Comparison of ENCODE assay signal across 8 cellular contexts in genomic region chr16:67833035-67833417, GRCh38. TPM values are rescaled to one million over a fixed set of nuclear protein-coding genes. Genes with fewer than 3 reads are reported as not detected.
DNase-seq lines count a peak whose midpoint lies in the region; ATAC-seq and TF ChIP-seq lines count a peak whose summit lies in the region.

No MANE protein-coding gene starts in this region.

- H3K4me3 ChIP-seq in GM12864 (ENCODE audit: low read depth, low read length) = peak overlapping the region; percentile 67

- H3K9me3 Mint-ChIP-seq in natural killer cell = no peaks in the 10 kb centered on the region

- no peaks in the 10 kb centered on the region for H3K36me3 Mint-ChIP-seq in natural killer cell

- peaks cover 6 to 23% of the 10 kb centered on the region in 2 donors for H3K4me1 Mint-ChIP-seq in natural killer cell

- peak overlapping the region; percentile 66 for H3K27ac ChIP-seq in epithelial cell of prostate

- H3K27me3 Mint-ChIP-seq in natural killer cell (ENCODE audit: low read depth in 2 of 2) = no peaks in the 10 kb centered on the region

- DNase-seq in GM12864 (ENCODE audit: low read depth) (no peak), RKO (ENCODE audit: low spot score) (peak; percentile 85), epithelial cell of prostate (ENCODE audit: low read depth, low spot score) (no peak), natural killer cell (no peak), GM10266 (ENCODE audit: extremely low spot score) (no peak)

- H3K4me3 Mint-ChIP-seq in natural killer cell = peak overlapping the region; percentile 96

- ATAC-seq in natural killer cell = no peak
- no peak for ATAC-seq in HG02642 (IDR thresholded peaks at IDR 0.05; ENCODE audit: poor library complexity, unreplicated experiment)
- ATAC-seq in HG02840 (IDR thresholded peaks at IDR 0.05; ENCODE audit: low FRiP score, unreplicated experiment) = no peak
- ATAC-seq in HG02981 (IDR thresholded peaks at IDR 0.05; ENCODE audit: unreplicated experiment) = no peak

- H3K27ac Mint-ChIP-seq in natural killer cell = peak overlapping the region in 1 of 2 donors; percentile 95

- TF ChIP-seq CTCF in GM12864 (IDR thresholded peaks at IDR 0.05; ENCODE audit: low read depth, low read length, missing control alignments) (no peak), natural killer cell (IDR thresholded peaks at IDR 0.05) (no peak), GM10266 (IDR thresholded peaks at IDR 0.05; ENCODE audit: control insufficient read depth, insufficient read depth, low read depth, missing control alignments) (no peak)

- intact Hi-C loops in natural killer cell (cut with micrococcal nuclease) = loop anchor here (1.0 to 2.0 kb wide), 2 partner anchors 9 to 14 kb away; partner anchors contain the start of genes CENPT, NUTF2 and THAP11

RNA-seq across cellular contexts. Expression of gene THAP11, which starts 9.1 kb away (rescaled TPM):
- total RNA-seq in natural killer cell = 10 to 100 TPM; 25.5 to 35.8 (median 30.3) TPM

RNA-seq across cellular contexts. Expression of gene NUTF2, which starts 13.7 kb away (rescaled TPM):
- total RNA-seq in natural killer cell = 10 to 100 TPM; 43.2 to 47.1 (median 43.3) TPM

RNA-seq across cellular contexts. Expression of gene CENPT, which starts 14.5 kb away (rescaled TPM):
- 10 to 100 TPM; 68.6 to 81.3 (median 78.9) TPM for total RNA-seq in natural killer cell

RNA-seq across cellular contexts. Expression of gene TSNAXIP1, which starts 26.3 kb away (rescaled TPM):
- under 1 TPM in 2 of 3 donors, not detected in 1; 0.15 to 0.68 TPM for total RNA-seq in natural killer cell

RNA-seq across cellular contexts. Expression of gene RANBP10, which starts 26.7 kb away (rescaled TPM):
- total RNA-seq in natural killer cell = 10 to 100 TPM; 20.9 to 25.8 (median 24.5) TPM
